2 cellular contexts compared by ENCODE assay signal in the genomic region with DNA sequence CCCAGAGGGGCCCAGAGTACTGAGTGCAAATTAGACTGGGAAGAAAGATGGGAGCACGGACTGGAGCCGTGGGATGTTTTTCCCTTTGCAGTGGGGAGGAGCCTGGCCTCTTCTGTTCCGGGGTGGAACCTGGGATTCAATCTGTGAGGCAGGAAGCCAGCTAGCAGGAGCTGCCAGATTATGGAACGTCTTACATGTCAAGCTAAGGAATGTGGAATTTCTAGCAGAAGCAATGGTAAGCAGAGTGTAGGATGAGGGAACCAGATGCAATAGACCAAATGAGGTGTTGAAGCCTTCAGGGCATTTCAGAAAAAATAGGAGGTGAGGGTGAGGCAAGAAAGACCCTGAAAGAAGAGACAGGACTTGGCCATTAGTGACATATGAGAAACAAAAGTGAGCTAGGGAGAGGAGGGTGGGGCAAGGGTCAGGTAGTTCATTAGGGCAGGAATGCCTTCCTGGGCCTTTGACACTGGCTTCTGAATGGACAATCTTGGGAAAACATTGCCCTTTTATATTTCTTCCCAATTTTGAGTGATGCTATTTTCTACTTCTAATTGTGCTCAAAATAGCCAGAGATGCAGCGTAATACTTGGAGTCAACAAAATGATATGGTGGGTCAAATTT.
TF ChIP-seq lines count a peak whose summit lies in the region.

No MANE protein-coding gene starts in this region.

TF ChIP-seq in H1, 55 proteins besides CTCF, POLR2A, EP300 and RAD21:
- no peak for TF ChIP-seq CBX8 (IDR thresholded peaks at IDR 0.05; ENCODE audit: borderline replicate concordance, low read depth, low read length)
- no peak for TF ChIP-seq KDM1A (IDR thresholded peaks at IDR 0.05; ENCODE audit: borderline replicate concordance, low read length)
- no peak for TF ChIP-seq POLR2AphosphoS5 (IDR thresholded peaks at IDR 0.05; ENCODE audit: low read depth, low read length)
- TF ChIP-seq JUND (IDR thresholded peaks at IDR 0.05; ENCODE audit: low read length): no peak
- TF ChIP-seq KDM5A (IDR thresholded peaks at IDR 0.05; ENCODE audit: low read length): no peak

TF ChIP-seq in liver, 16 proteins besides CTCF, POLR2A, EP300 and RAD21:
- TF ChIP-seq RXRA (IDR thresholded peaks at IDR 0.05) (no peak), NR2F2 (IDR thresholded peaks at IDR 0.05) (peak; percentile 68), EGR1 (IDR thresholded peaks at IDR 0.05; ENCODE audit: low read depth in 2 of 2) (no peak), FOXA1 (IDR thresholded peaks at IDR 0.05) (no peak)
- TF ChIP-seq, protein P1, sequence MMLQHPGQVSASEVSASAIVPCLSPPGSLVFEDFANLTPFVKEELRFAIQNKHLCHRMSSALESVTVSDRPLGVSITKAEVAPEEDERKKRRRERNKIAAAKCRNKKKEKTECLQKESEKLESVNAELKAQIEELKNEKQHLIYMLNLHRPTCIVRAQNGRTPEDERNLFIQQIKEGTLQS (IDR thresholded peaks at IDR 0.05): no peak
TF ChIP-seq in liver: peak in this region for 1.
